In genomic region chr2:118582058-118582457, GRCh38 we compare ENCODE assay signal across 25 cellular contexts.
"Had no signal": no experiment of that assay in that cellular context is flagged by ENCODE, and none has a peak within 500 bp of the region (broad histone marks: within the 10 kb centered on the region; RNA-seq: fewer than 3 reads in every experiment).

No MANE protein-coding gene starts in this region.

- H3K27me3 ChIP-seq: foreskin keratinocyte, right atrium auricular region, thyroid gland had no signal

- H3K4me3 Mint-ChIP-seq: naive thymus-derived CD4-positive, alpha-beta T cell; nephron; neural progenitor cell; stimulated activated effector memory CD8-positive, alpha-beta T cell treated with anti-CD3 and anti-CD28 coated beads, Interleukin-12 subunit alpha, Interleukin-12 subunit beta, amount 100 ng/mL, for 72 hours had no signal

- H3K4me1 Mint-ChIP-seq: naive thymus-derived CD4-positive, alpha-beta T cell; stimulated activated effector memory CD8-positive, alpha-beta T cell treated with anti-CD3 and anti-CD28 coated beads, Interleukin-12 subunit alpha, Interleukin-12 subunit beta, amount 100 ng/mL, for 72 hours had no signal

- H3K9me3 Mint-ChIP-seq: nephron, neural progenitor cell had no signal

- H3K9me3 ChIP-seq: heart right ventricle, left lung, prostate gland, right atrium auricular region, stomach, thyroid gland had no signal

- ATAC-seq: foreskin keratinocyte; heart right ventricle; left cardiac atrium; left lung; naive thymus-derived CD4-positive, alpha-beta T cell; sciatic nerve; stimulated activated effector memory CD8-positive, alpha-beta T cell treated with anti-CD3 and anti-CD28 coated beads, Interleukin-12 subunit alpha, Interleukin-12 subunit beta, amount 100 ng/mL, for 72 hours had no signal

- H3K4me2 ChIP-seq: neural progenitor cell had no signal

- H3K9ac ChIP-seq: neural progenitor cell had no signal

- FAIRE-seq: islet of Langerhans had no signal

- DNase-seq: dorsolateral prefrontal cortex; effector CD4-positive, alpha-beta T cell; foreskin keratinocyte; glutamatergic neuron; heart right ventricle; hippocampal formation; left cardiac atrium; left lung; mesendoderm; midbrain; naive thymus-derived CD4-positive, alpha-beta T cell; nucleus accumbens; stimulated activated CD4-positive, alpha-beta T cell treated with anti-CD3 and anti-CD28 coated beads, Interleukin-2, amount 100 ng/mL, for 24 hours; stimulated activated CD4-positive, alpha-beta T cell treated with anti-CD3 and anti-CD28 coated beads, Interleukin-4, amount 100 ng/mL, for 24 hours; stimulated activated naive CD4-positive, alpha-beta T cell treated with Interleukin-2 at 50 U/mL for 16 hours; stomach; thyroid gland; trophoblast cell had no signal

- H3K36me3 Mint-ChIP-seq: naive thymus-derived CD4-positive, alpha-beta T cell; neural progenitor cell; stimulated activated effector memory CD8-positive, alpha-beta T cell treated with anti-CD3 and anti-CD28 coated beads, Interleukin-12 subunit alpha, Interleukin-12 subunit beta, amount 100 ng/mL, for 72 hours had no signal

- H3K27ac ChIP-seq: dorsolateral prefrontal cortex, foreskin keratinocyte, heart right ventricle, left lung, neural progenitor cell, prostate gland, right atrium auricular region, stomach, thyroid gland had no signal

- H3K27ac Mint-ChIP-seq: naive thymus-derived CD4-positive, alpha-beta T cell; nephron; neural progenitor cell; stimulated activated effector memory CD8-positive, alpha-beta T cell treated with anti-CD3 and anti-CD28 coated beads, Interleukin-12 subunit alpha, Interleukin-12 subunit beta, amount 100 ng/mL, for 72 hours had no signal

- H2AFZ ChIP-seq: neural progenitor cell had no signal

- H3K36me3 ChIP-seq: heart right ventricle, left lung, neural progenitor cell, prostate gland, right atrium auricular region, stomach, thyroid gland had no signal

- H3K4me1 ChIP-seq: heart right ventricle, left lung, prostate gland, right atrium auricular region, stomach, thyroid gland had no signal

- H3K4me3 ChIP-seq: dorsolateral prefrontal cortex, heart right ventricle, left lung, neural progenitor cell, prostate gland, right atrium auricular region, stomach, thyroid gland had no signal
